7 cellular contexts compared by ENCODE assay signal in the genomic region with DNA sequence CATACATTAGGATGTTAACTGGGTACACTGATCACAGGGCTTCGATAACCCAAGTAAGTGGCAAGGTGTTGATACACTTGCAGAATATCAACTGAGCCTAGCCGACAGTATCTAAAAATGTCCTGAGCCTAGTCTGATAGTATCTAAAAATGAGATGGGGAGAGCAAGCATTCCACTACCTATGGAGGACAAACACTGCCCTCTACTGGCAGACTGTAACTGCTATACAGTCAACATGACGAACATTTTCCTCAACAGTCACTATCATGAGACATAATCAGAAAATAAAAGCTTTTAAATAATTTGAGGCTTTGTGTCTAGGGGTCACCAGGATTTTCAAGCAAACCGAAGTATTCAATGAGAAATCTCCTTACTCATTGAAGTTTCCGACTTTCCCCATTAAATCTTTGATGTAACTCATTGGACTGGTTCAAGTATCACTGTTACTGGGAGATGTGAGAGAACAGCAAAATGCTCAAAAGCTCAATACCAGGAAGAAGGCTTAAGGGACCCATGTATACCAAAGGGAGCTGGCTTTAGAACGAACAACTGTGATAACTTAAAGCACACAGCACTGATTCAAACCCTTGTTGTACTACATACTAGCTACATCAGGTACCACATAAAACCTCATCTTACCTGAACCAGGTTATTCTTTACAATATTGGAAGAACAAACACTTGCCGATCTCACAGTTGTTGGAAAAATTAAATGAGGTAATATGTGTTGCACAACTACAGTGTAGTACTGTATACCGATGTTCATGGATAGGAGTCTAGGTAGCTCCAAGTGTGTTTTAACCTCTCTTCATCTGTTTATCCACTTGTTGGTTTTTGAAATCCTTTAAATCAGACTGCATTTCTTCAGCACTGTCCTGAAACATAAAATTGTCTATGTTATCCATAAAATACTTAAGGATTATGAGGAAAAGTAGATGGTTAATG. TPM values are rescaled to one million over a fixed set of nuclear protein-coding genes. Genes with fewer than 3 reads are reported as not detected.
DNase-seq lines count a peak whose midpoint lies in the region; TF ChIP-seq lines count a peak whose summit lies in the region.

No MANE protein-coding gene starts in this region.

- peak; percentile 72 for TF ChIP-seq CTCF in GM12874 (IDR thresholded peaks at IDR 0.05; ENCODE audit: insufficient read depth, low read depth, low read length)
- peak; percentile 98 for TF ChIP-seq CTCF in OCI-LY3 (IDR thresholded peaks at IDR 0.05; ENCODE audit: low read depth, low read length)
- TF ChIP-seq CTCF in fibroblast of villous mesenchyme (IDR thresholded peaks at IDR 0.05; ENCODE audit: insufficient read depth, low read depth, low read length), result peak; percentile 94
- peak; percentile 65 to 83 (median 71) for TF ChIP-seq CTCF in tibial nerve (IDR thresholded peaks at IDR 0.05)

- H3K9ac ChIP-seq in OCI-LY3 (ENCODE audit: low read length), result no peak overlapping the region

- no peak for TF ChIP-seq EP300 in Ishikawa (IDR thresholded peaks at IDR 0.05; ENCODE audit: borderline replicate concordance)
- no peak for TF ChIP-seq EP300 in tibial nerve (IDR thresholded peaks at IDR 0.05)

- H3K27ac ChIP-seq in OCI-LY3 (ENCODE audit: low read length), result peak overlapping the region; percentile 29
- H3K27ac ChIP-seq in tibial nerve, result peak overlapping the region in 1 of 4 donors; percentile 44

- TF ChIP-seq RAD21 in Ishikawa (IDR thresholded peaks at IDR 0.05; ENCODE audit: low read depth), result peak; percentile 64

- no peak for TF ChIP-seq POLR2A in tibial nerve (IDR thresholded peaks at IDR 0.05)

- peaks cover 20% of the 10 kb centered on the region for H3K4me1 ChIP-seq in OCI-LY3 (ENCODE audit: low read length)
- peaks cover 0 to 36% (median 0%) of the 10 kb centered on the region in 4 donors for H3K4me1 ChIP-seq in tibial nerve

- peaks cover 7% of the 10 kb centered on the region; the same call in 1 of the 2 replicates for H4K20me1 ChIP-seq in OCI-LY3 (ENCODE audit: insufficient read depth, low read length)

- H3K4me3 ChIP-seq in OCI-LY3 (ENCODE audit: low read length) (no peak overlapping the region), fibroblast of villous mesenchyme (ENCODE audit: low read depth, low read length) (no peak overlapping the region), tibial nerve (no peak overlapping the region)

- WGBS in tibial nerve, 2 donors, result 46% methylated on average over 8 of the region's 8 CpGs

- H3K36me3 ChIP-seq in OCI-LY3 (replicated peaks; ENCODE audit: low read depth, low read length) (peaks cover 83% of the 10 kb centered on the region), tibial nerve (peaks cover 0 to 58% (median 0%) of the 10 kb centered on the region in 3 donors)

- DNase-seq in activated T-helper 1 cell treated with Interleukin-2 at 50 U/mL for 16 hours (ENCODE audit: low read depth) (peak; percentile 3), fibroblast of villous mesenchyme (ENCODE audit: low read depth) (peak; percentile 83), non-pigmented ciliary epithelial cell (ENCODE audit: low read depth) (peak; percentile 55), tibial nerve (ENCODE audit: low spot score in 2 of 2) (peak in 1 of 2 donors; percentile 84)

- no peak overlapping the region for H2AFZ ChIP-seq in OCI-LY3 (ENCODE audit: low read depth, low read length)

- H3K4me2 ChIP-seq in OCI-LY3 (ENCODE audit: low read length), result no peak overlapping the region

- H3K9me3 ChIP-seq in OCI-LY3 (ENCODE audit: insufficient read depth, low read length), result no peaks in the 10 kb centered on the region
- H3K9me3 ChIP-seq in tibial nerve, result no peaks in the 10 kb centered on the region

- peaks cover 6% of the 10 kb centered on the region; the same call in 1 of the 2 replicates for H3K79me2 ChIP-seq in OCI-LY3 (ENCODE audit: low read length)

- H3K27me3 ChIP-seq in OCI-LY3 (ENCODE audit: low read depth, low read length) (no peaks in the 10 kb centered on the region), tibial nerve (no peaks in the 10 kb centered on the region)

TF ChIP-seq in Ishikawa, 13 proteins besides CTCF, POLR2A, EP300 and RAD21:
- no peak for TF ChIP-seq FOXM1 (IDR thresholded peaks at IDR 0.05; ENCODE audit: borderline replicate concordance, low read depth)
- TF ChIP-seq NFIC (IDR thresholded peaks at IDR 0.05), result no peak
- 0 out of 2 replicates have a peak, but pooled peaks have one; percentile 28 for TF ChIP-seq TEAD4 (IDR thresholded peaks at IDR 0.05)
- TF ChIP-seq, protein P1, sequence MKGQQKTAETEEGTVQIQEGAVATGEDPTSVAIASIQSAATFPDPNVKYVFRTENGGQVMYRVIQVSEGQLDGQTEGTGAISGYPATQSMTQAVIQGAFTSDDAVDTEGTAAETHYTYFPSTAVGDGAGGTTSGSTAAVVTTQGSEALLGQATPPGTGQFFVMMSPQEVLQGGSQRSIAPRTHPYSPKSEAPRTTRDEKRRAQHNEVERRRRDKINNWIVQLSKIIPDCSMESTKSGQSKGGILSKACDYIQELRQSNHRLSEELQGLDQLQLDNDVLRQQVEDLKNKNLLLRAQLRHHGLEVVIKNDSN (IDR thresholded peaks at IDR 0.05), result no peak

RNA-seq across cellular contexts. Expression of gene SLC45A3, which starts 31.1 kb away (rescaled TPM):
- total RNA-seq in fibroblast of villous mesenchyme (3.2 and 5.2 TPM in 2 replicates), tibial nerve (1 to 10 TPM in 2 of 4 donors, under 1 TPM in 2; 0.44 to 2.9 (median 1.3) TPM)

RNA-seq across cellular contexts. Expression of gene NUCKS1, which starts 38.6 kb away (rescaled TPM):
- total RNA-seq in fibroblast of villous mesenchyme, result 206 and 233 TPM in 2 replicates
- 100 to 1,000 TPM in 3 of 4 donors, 10 to 100 TPM in 1; 80.1 to 181 (median 115) TPM for total RNA-seq in tibial nerve
